ENCODE assay signal across 16 cellular contexts in the genomic region with DNA sequence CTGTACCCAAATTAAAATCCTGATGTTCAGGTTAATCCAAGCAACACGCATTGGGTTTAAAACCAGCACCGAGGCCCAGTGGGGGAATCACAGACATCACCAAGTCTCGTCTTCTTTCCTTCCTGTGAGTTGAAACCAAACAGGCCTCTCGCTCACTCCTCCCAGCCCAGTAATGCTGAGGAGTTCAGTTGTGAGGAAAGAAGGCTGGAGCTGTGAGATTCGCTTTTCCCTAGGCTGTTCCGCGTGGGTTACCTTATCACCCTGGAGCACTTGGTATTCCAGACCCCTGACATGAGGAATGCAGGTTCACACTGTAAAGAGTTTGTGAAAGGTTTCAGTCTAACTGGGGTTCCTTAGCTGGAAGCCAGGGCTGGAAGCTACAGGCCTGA. TPM values are rescaled to one million over a fixed set of nuclear protein-coding genes. Genes with fewer than 3 reads are reported as not detected.
DNase-seq lines count a peak whose midpoint lies in the region; ATAC-seq and TF ChIP-seq lines count a peak whose summit lies in the region.
"Had no signal": no experiment of that assay in that cellular context is flagged by ENCODE, and none has a peak within 500 bp of the region (broad histone marks: within the 10 kb centered on the region; RNA-seq: fewer than 3 reads in every experiment).

No MANE protein-coding gene starts in this region.

- H2AK5ac ChIP-seq in mesenchymal stem cell (ENCODE audit: low read length, severe bottlenecking): no peak overlapping the region

- no peak overlapping the region for H2BK15ac ChIP-seq in mesenchymal stem cell (ENCODE audit: low read depth, poor library complexity, severe bottlenecking)

- TF ChIP-seq CTCF in CD4-positive, alpha-beta T cell (IDR thresholded peaks at IDR 0.05): no peak
- no peak for TF ChIP-seq CTCF in activated CD8-positive, alpha-beta T cell treated with anti-CD3 and anti-CD28 coated beads for 36 hours (IDR thresholded peaks at IDR 0.05)

- H3K36me3 ChIP-seq in BLaER1 (no peaks in the 10 kb centered on the region), mesenchymal stem cell (ENCODE audit: control insufficient read depth in 1 of 2, insufficient read depth in 2 of 2, low read depth in 1 of 2, low read length in 2 of 2) (peaks cover 4 to 33% of the 10 kb centered on the region in 2 experiments)
- H3K36me3 ChIP-seq: BE2C had no signal

- peak; percentile 35 for ATAC-seq in CD4-positive, alpha-beta T cell (ENCODE audit: poor library complexity)
- no peak for ATAC-seq in activated CD8-positive, alpha-beta T cell treated with anti-CD3 and anti-CD28 coated beads for 36 hours
- ATAC-seq in activated naive CD8-positive, alpha-beta T cell treated with anti-CD3 and anti-CD28 coated beads, Interleukin-2, amount 50 U/mL, for 24 hours: no peak
- no peak for ATAC-seq in GM18502 (IDR thresholded peaks at IDR 0.05; ENCODE audit: poor library complexity, unreplicated experiment)

- H3K79me1 ChIP-seq in mesenchymal stem cell (replicated peaks; ENCODE audit: low read length, poor library complexity, severe bottlenecking): no peaks in the 10 kb centered on the region

- H2BK5ac ChIP-seq in mesenchymal stem cell (ENCODE audit: low read depth, low read length, poor library complexity, severe bottlenecking): no peak overlapping the region

- H3K23ac ChIP-seq in mesenchymal stem cell (ENCODE audit: low read length in 2 of 2): no peak overlapping the region

- H3K27me3 ChIP-seq in BLaER1: 0 out of 2 replicates have a peak, but pooled peaks cover 5% of the 10 kb centered on the region
- H3K27me3 ChIP-seq in CD4-positive, alpha-beta T cell (ENCODE audit: control insufficient read depth, insufficient read depth, low read length): no peaks in the 10 kb centered on the region
- H3K27me3 ChIP-seq in mesenchymal stem cell (ENCODE audit: control insufficient read depth in 1 of 2, insufficient read depth in 1 of 2, low read length in 2 of 2): peaks cover 23 to 36% of the 10 kb centered on the region in 2 experiments
- H3K27me3 ChIP-seq: BE2C had no signal

- H3K4me1 ChIP-seq in BLaER1 (peaks cover 86% of the 10 kb centered on the region), mesenchymal stem cell (ENCODE audit: control insufficient read depth, insufficient read depth, low read depth, low read length) (peaks cover under 1% of the 10 kb centered on the region)

- H3K27ac ChIP-seq in BLaER1 (no peak overlapping the region), mesenchymal stem cell (ENCODE audit: low read length, poor library complexity, severe bottlenecking) (no peak overlapping the region)
- H3K27ac ChIP-seq in CD4-positive, alpha-beta T cell (ENCODE audit: low read depth, low read length): no peak overlapping the region
- H3K27ac ChIP-seq: PC-9 had no signal

- peaks cover 27% of the 10 kb centered on the region for H3K4me1 Mint-ChIP-seq in CD4-positive, alpha-beta T cell (ENCODE audit: low read depth)
- H3K4me1 Mint-ChIP-seq in activated CD8-positive, alpha-beta T cell treated with anti-CD3 and anti-CD28 coated beads for 36 hours (ENCODE audit: low read depth): peaks cover 21% of the 10 kb centered on the region
- H3K4me1 Mint-ChIP-seq in activated naive CD8-positive, alpha-beta T cell treated with anti-CD3 and anti-CD28 coated beads, Interleukin-2, amount 50 U/mL, for 24 hours: no peaks in the 10 kb centered on the region

- CTCF ChIA-PET in CD4-positive, alpha-beta T cell (lab: Charles Lee): no interaction called here
- CTCF ChIA-PET in activated CD8-positive, alpha-beta T cell treated with anti-CD3 and anti-CD28 coated beads for 36 hours (lab: Charles Lee): interaction anchor here (0.7 to 1.4 kb wide), 4 partner anchors 21 to 63 kb away, joined by 3 read pairs; no protein-coding TSS in a partner anchor

- no peak for DNase-seq in CD4-positive, alpha-beta T cell
- DNase-seq in activated CD8-positive, alpha-beta T cell treated with anti-CD3 and anti-CD28 coated beads for 36 hours: no peak
- DNase-seq in mesenchymal stem cell: peak; percentile 16
- DNase-seq in activated naive CD8-positive, alpha-beta T cell treated with anti-CD3 and anti-CD28 coated beads, Interleukin-2, amount 50 U/mL, for 24 hours: no peak
- no peak for DNase-seq in effector CD8-positive, alpha-beta T cell (lab: John Stamatoyannopoulos, UW)
- no peak for DNase-seq in NCI-H1436 treated with DMSO at 0.1 percent for 48 hours (lab: John Stamatoyannopoulos, UW)
- DNase-seq: BE2C, COR-L47, HCEC 1CT, NCI-H1048, NCI-H446, PC-9 had no signal

- H2BK120ac ChIP-seq in mesenchymal stem cell (ENCODE audit: low read depth, low read length): no peak overlapping the region

- no peaks in the 10 kb centered on the region for H4K20me1 ChIP-seq in BLaER1

- H3K4me3 Mint-ChIP-seq in CD4-positive, alpha-beta T cell: no peak overlapping the region
- H3K4me3 Mint-ChIP-seq in activated CD8-positive, alpha-beta T cell treated with anti-CD3 and anti-CD28 coated beads for 36 hours: no peak overlapping the region
- H3K4me3 Mint-ChIP-seq in activated naive CD8-positive, alpha-beta T cell treated with anti-CD3 and anti-CD28 coated beads, Interleukin-2, amount 50 U/mL, for 24 hours: no peak overlapping the region
- H3K4me3 Mint-ChIP-seq: IgD-negative memory B cell had no signal

- H3K9me3 Mint-ChIP-seq in CD4-positive, alpha-beta T cell: no peaks in the 10 kb centered on the region
- H3K9me3 Mint-ChIP-seq in activated CD8-positive, alpha-beta T cell treated with anti-CD3 and anti-CD28 coated beads for 36 hours: no peaks in the 10 kb centered on the region
- no peaks in the 10 kb centered on the region for H3K9me3 Mint-ChIP-seq in activated naive CD8-positive, alpha-beta T cell treated with anti-CD3 and anti-CD28 coated beads, Interleukin-2, amount 50 U/mL, for 24 hours
- H3K9me3 Mint-ChIP-seq: IgD-negative memory B cell had no signal

- intact Hi-C loops in CD4-positive, alpha-beta T cell (cut with DNase I, micrococcal nuclease): no loop called here
- intact Hi-C loops in activated CD8-positive, alpha-beta T cell treated with anti-CD3 and anti-CD28 coated beads for 36 hours (cut with micrococcal nuclease): no loop called here

- H3K9me3 ChIP-seq in BLaER1 (no peaks in the 10 kb centered on the region), mesenchymal stem cell (ENCODE audit: control insufficient read depth, low read length) (no peaks in the 10 kb centered on the region)
- no peaks in the 10 kb centered on the region for H3K9me3 ChIP-seq in CD4-positive, alpha-beta T cell (ENCODE audit: control insufficient read depth, low read length)
- H3K9me3 ChIP-seq: BE2C had no signal

- no peak overlapping the region for H3K9ac ChIP-seq in BLaER1
- no peak overlapping the region for H3K9ac ChIP-seq in mesenchymal stem cell (ENCODE audit: low read length)

- no peak overlapping the region for H3K4ac ChIP-seq in mesenchymal stem cell (ENCODE audit: low read depth in 1 of 2, low read length in 2 of 2)

- no peak overlapping the region for H3K18ac ChIP-seq in mesenchymal stem cell (ENCODE audit: low read depth in 1 of 2, low read length in 2 of 2)

- no peak overlapping the region for H2BK12ac ChIP-seq in mesenchymal stem cell (ENCODE audit: low read length in 2 of 2)

- H4K8ac ChIP-seq in mesenchymal stem cell (ENCODE audit: low read length): no peak overlapping the region

- H3K14ac ChIP-seq in mesenchymal stem cell (ENCODE audit: low read length in 2 of 2): no peak overlapping the region

- H3K27ac Mint-ChIP-seq in CD4-positive, alpha-beta T cell: peak overlapping the region; percentile 90
- peak overlapping the region; percentile 35 for H3K27ac Mint-ChIP-seq in activated CD8-positive, alpha-beta T cell treated with anti-CD3 and anti-CD28 coated beads for 36 hours
- H3K27ac Mint-ChIP-seq in activated naive CD8-positive, alpha-beta T cell treated with anti-CD3 and anti-CD28 coated beads, Interleukin-2, amount 50 U/mL, for 24 hours: no peak overlapping the region
- H3K27ac Mint-ChIP-seq: IgD-negative memory B cell had no signal

- H3K4me3 ChIP-seq in BLaER1: no peak overlapping the region
- no peak overlapping the region for H3K4me3 ChIP-seq in mesenchymal stem cell (ENCODE audit: insufficient read depth in 1 of 2, low read depth in 1 of 2, low read length in 2 of 2)
- H3K4me3 ChIP-seq: PC-9 had no signal

- POLR2A ChIA-PET in CD4-positive, alpha-beta T cell (lab: Charles Lee): interaction anchor here (1.1 to 1.7 kb wide), 3 partner anchors 13 to 80 kb away, joined by 3 to 14 read pairs (median 4); partner anchors contain the start of gene ZDHHC7
- POLR2A ChIA-PET in activated CD8-positive, alpha-beta T cell treated with anti-CD3 and anti-CD28 coated beads for 36 hours (lab: Charles Lee): no interaction called here

- H4K91ac ChIP-seq in mesenchymal stem cell (ENCODE audit: low read length): no peak overlapping the region

- no peaks in the 10 kb centered on the region for H3K27me3 Mint-ChIP-seq in CD4-positive, alpha-beta T cell
- no peaks in the 10 kb centered on the region for H3K27me3 Mint-ChIP-seq in activated CD8-positive, alpha-beta T cell treated with anti-CD3 and anti-CD28 coated beads for 36 hours
- H3K27me3 Mint-ChIP-seq in activated naive CD8-positive, alpha-beta T cell treated with anti-CD3 and anti-CD28 coated beads, Interleukin-2, amount 50 U/mL, for 24 hours: no peaks in the 10 kb centered on the region
- H3K27me3 Mint-ChIP-seq: IgD-negative memory B cell had no signal

- peaks cover 8% of the 10 kb centered on the region for H3K36me3 Mint-ChIP-seq in CD4-positive, alpha-beta T cell (ENCODE audit: low read depth)
- no peaks in the 10 kb centered on the region for H3K36me3 Mint-ChIP-seq in activated CD8-positive, alpha-beta T cell treated with anti-CD3 and anti-CD28 coated beads for 36 hours (ENCODE audit: low read depth)
- H3K36me3 Mint-ChIP-seq in activated naive CD8-positive, alpha-beta T cell treated with anti-CD3 and anti-CD28 coated beads, Interleukin-2, amount 50 U/mL, for 24 hours (ENCODE audit: low read depth): no peaks in the 10 kb centered on the region
- H3K36me3 Mint-ChIP-seq: IgD-negative memory B cell had no signal

- 82% methylated on average over 7 of the region's 7 CpGs for WGBS in mesenchymal stem cell

- H2AFZ ChIP-seq in mesenchymal stem cell (ENCODE audit: low read depth, low read length): no peak overlapping the region
- H2AFZ ChIP-seq: PC-9 had no signal

- H3K4me2 ChIP-seq in BLaER1 (peak overlapping the region; percentile 77), mesenchymal stem cell (ENCODE audit: low read length, poor library complexity, severe bottlenecking) (no peak overlapping the region)
- H3K4me2 ChIP-seq: PC-9 had no signal

RNA-seq across cellular contexts. Expression of gene CIBAR2, which starts 20.8 kb away (rescaled TPM):
- not detected for total RNA-seq in CD4-positive, alpha-beta T cell
- not detected for total RNA-seq in activated CD8-positive, alpha-beta T cell treated with anti-CD3 and anti-CD28 coated beads for 36 hours
- polyA plus RNA-seq in mesenchymal stem cell (2013, experiment 1 of 2): 0.03 TPM
- polyA plus RNA-seq in mesenchymal stem cell (2013, experiment 2 of 2): 0.07 TPM
- total RNA-seq: HT-29, PC-9 had no signal
- polyA plus RNA-seq: IgD-negative memory B cell had no signal
